In genomic region chr11:76713499-76713898, GRCh38 we compare ENCODE assay signal across 8 cellular contexts. TPM values are rescaled to one million over a fixed set of nuclear protein-coding genes. Genes with fewer than 3 reads are reported as not detected.
"Had no signal": no experiment of that assay in that cellular context is flagged by ENCODE, and none has a peak within 500 bp of the region (broad histone marks: within the 10 kb centered on the region; RNA-seq: fewer than 3 reads in every experiment).

No MANE protein-coding gene starts in this region.

- H3K9me3 ChIP-seq: HAP-1 had no signal

- H2AFZ ChIP-seq: GM23338 had no signal

- H3K4me1 ChIP-seq: HAP-1 had no signal

- H3K36me3 ChIP-seq: HAP-1 had no signal

- H3K4me2 ChIP-seq: GM23338 had no signal

- ATAC-seq: GM23338, HCT116 had no signal

- DNase-seq: H7, IMR-90, KBM-7 had no signal

- H3K4me3 ChIP-seq: GM23338, HAP-1 had no signal

- FAIRE-seq: HTR-8/SVneo had no signal

RNA-seq across cellular contexts. Expression of gene LRRC32, which starts 43.0 kb away (rescaled TPM):
- total RNA-seq: HT-29 had no signal
